ENCODE assay signal across 30 cellular contexts in genomic region chr3:169311366-169311765, GRCh38.
"Had no signal": no experiment of that assay in that cellular context is flagged by ENCODE, and none has a peak within 500 bp of the region (broad histone marks: within the 10 kb centered on the region; RNA-seq: fewer than 3 reads in every experiment).

No MANE protein-coding gene starts in this region.

- ATAC-seq: activated CD8-positive, alpha-beta memory T cell treated with anti-CD3 and anti-CD28 coated beads, Interleukin-2, amount 10 ng/mL, durations not matched to agents 7 days and 5 days; activated naive CD8-positive, alpha-beta T cell treated with anti-CD3 and anti-CD28 coated beads, Interleukin-2, amount 50 U/mL, for 24 hours; PC-3; Right ventricle myocardium inferior; T-cell; T-helper 17 cell had no signal

- H3K36me3 ChIP-seq: brain microvascular endothelial cell, cardiac muscle cell, Peyer's patch, WERI-Rb-1 had no signal

- H3K9me3 ChIP-seq: Peyer's patch had no signal

- H3K27ac ChIP-seq: brain microvascular endothelial cell, cardiac muscle cell, Peyer's patch, WERI-Rb-1 had no signal

- H3K27me3 ChIP-seq: brain microvascular endothelial cell, cardiac muscle cell, Peyer's patch had no signal

- H3K4me3 ChIP-seq: cardiac muscle cell, Peyer's patch had no signal

- DNase-seq: activated CD4-positive, alpha-beta memory T cell treated with anti-CD3 and anti-CD28 coated beads, Interleukin-2, amount 10 ng/mL, durations not matched to agents 7 days and 5 days; activated CD4-positive, alpha-beta T cell treated with anti-CD3 and anti-CD28 coated beads for 1 hour; activated CD4-positive, alpha-beta T cell treated with anti-CD3 and anti-CD28 coated beads for 48 hours; activated CD4-positive, CD25-positive, alpha-beta regulatory T cell; activated CD8-positive, alpha-beta memory T cell treated with anti-CD3 and anti-CD28 coated beads for 24 hours; activated CD8-positive, alpha-beta memory T cell treated with anti-CD3 and anti-CD28 coated beads, Interleukin-2, amount 10 ng/mL, durations not matched to agents 7 days and 5 days; activated CD8-positive, alpha-beta memory T cell treated with anti-CD3 and anti-CD28 coated beads, Interleukin-2, amount 50 U/mL, for 48 hours; activated effector memory CD4-positive, alpha-beta T cell treated with Interleukin-2 at 50 U/mL for 16 hours; activated naive CD4-positive, alpha-beta T cell treated with anti-CD3 and anti-CD28 coated beads, Interleukin-2, amount 10 ng/mL, durations not matched to agents 7 days and 5 days; activated naive CD8-positive, alpha-beta T cell treated with anti-CD3 and anti-CD28 coated beads, Interleukin-2, amount 50 U/mL, for 24 hours; activated T-cell treated with anti-CD3 and anti-CD28 coated beads, Interleukin-2, amount 50 U/mL, for 48 hours; aorta; brain microvascular endothelial cell; MV-4-11; NCI-H1092; NCI-H1436 treated with DMSO at 0.1 percent for 48 hours; NCI-H1694 treated with DMSO at 0.1 percent for 48 hours; NCI-H2029; NCI-H345; NCI-H524 treated with DMSO at 0.1 percent for 48 hours; NK-92 treated with Interleukin-12 subunit alpha and Interleukin-12 subunit beta, amount 100 ng/mL, for 24 hours; PC-3; Peyer's patch; RPMI8226; SIG-M5; T-cell; T-helper 17 cell; WERI-Rb-1 had no signal
